ENCODE assay signal across 15 cellular contexts in the genomic region with DNA sequence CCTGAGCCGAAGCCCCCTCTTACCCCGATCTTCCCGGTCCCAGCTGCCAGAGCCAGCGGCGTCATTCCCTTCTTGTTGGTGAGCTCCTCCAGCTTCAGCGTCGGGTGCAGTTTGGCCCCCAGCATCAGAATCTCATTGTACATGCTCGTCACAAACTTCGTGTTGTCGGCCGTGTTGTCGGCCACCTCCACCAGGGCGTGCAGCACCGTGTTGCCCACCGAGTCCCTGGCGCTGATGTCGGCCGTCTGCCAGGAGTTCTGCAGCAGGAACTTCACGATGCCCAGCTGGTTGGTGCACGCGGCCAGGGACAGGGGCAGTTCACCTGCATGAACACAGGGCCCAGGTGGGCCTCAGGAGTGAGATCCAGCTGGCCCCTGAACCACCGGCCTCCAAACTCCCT. TPM values are rescaled to one million over a fixed set of nuclear protein-coding genes. Genes with fewer than 3 reads are reported as not detected.
DNase-seq lines count a peak whose midpoint lies in the region; ATAC-seq and TF ChIP-seq lines count a peak whose summit lies in the region.
"Had no signal": no experiment of that assay in that cellular context is flagged by ENCODE, and none has a peak within 500 bp of the region (broad histone marks: within the 10 kb centered on the region; RNA-seq: fewer than 3 reads in every experiment).

No MANE protein-coding gene starts in this region.

- no peak for ATAC-seq in memory B cell (ENCODE audit: low read depth)

- H3K79me2 ChIP-seq in osteoblast (ENCODE audit: insufficient read depth, low read length) = no peaks in the 10 kb centered on the region

- H3K9me3 ChIP-seq in BLaER1 treated with 17β-estradiol and CSF1 and Interleukin-3, amounts not matched to agents 10 nM and 100 nM (replicated peaks in 1 of 11) = no peaks in the 10 kb centered on the region
- H3K9me3 ChIP-seq in SJCRH30 (replicated peaks) (no peaks in the 10 kb centered on the region), osteoblast (ENCODE audit: low read depth, low read length) (no peaks in the 10 kb centered on the region)
- H3K9me3 ChIP-seq: BE2C had no signal

- TF ChIP-seq CTCF in osteoblast (IDR thresholded peaks at IDR 0.05; ENCODE audit: extremely low read depth, low read depth, low read length) = no peak

- no peak overlapping the region for H2AFZ ChIP-seq in osteoblast (ENCODE audit: low read length)

- H3K27me3 Mint-ChIP-seq in memory B cell = no peaks in the 10 kb centered on the region
- H3K27me3 Mint-ChIP-seq in activated CD4-positive, alpha-beta T cell treated with anti-CD3 and anti-CD28 coated beads, Interleukin-2, amount 10 ng/mL, durations not matched to agents 7 days and 5 days = no peaks in the 10 kb centered on the region
- H3K27me3 Mint-ChIP-seq: CD4-positive, alpha-beta memory T cell had no signal

- peaks cover 25 to 73% (median 38%) of the 10 kb centered on the region in 11 experiments for H3K36me3 ChIP-seq in BLaER1 treated with 17β-estradiol and CSF1 and Interleukin-3, amounts not matched to agents 10 nM and 100 nM
- H3K36me3 ChIP-seq in SJCRH30 = no peaks in the 10 kb centered on the region
- peaks cover 2% of the 10 kb centered on the region for H3K36me3 ChIP-seq in osteoblast (ENCODE audit: insufficient read depth, low read length)
- H3K36me3 ChIP-seq: BE2C had no signal

- H4K20me1 ChIP-seq in BLaER1 treated with 17β-estradiol and CSF1 and Interleukin-3, amounts not matched to agents 10 nM and 100 nM = peaks cover 0 to 22% (median 0%) of the 10 kb centered on the region in 11 experiments; a peak in 5 of 22 replicates
- no peaks in the 10 kb centered on the region for H4K20me1 ChIP-seq in osteoblast (ENCODE audit: insufficient read depth, low read length)

- H3K27ac ChIP-seq in BLaER1 treated with 17β-estradiol and CSF1 and Interleukin-3, amounts not matched to agents 10 nM and 100 nM = peak overlapping the region in 4 of 11 experiments; percentile 32 to 52 (median 44); a peak in 9 of 22 replicates
- H3K27ac ChIP-seq in SJCRH30 (peak overlapping the region; percentile 54), osteoblast (ENCODE audit: low read depth, low read length) (no peak overlapping the region)

- peak overlapping the region; percentile 37 for H3K27ac Mint-ChIP-seq in memory B cell
- no peak overlapping the region for H3K27ac Mint-ChIP-seq in activated CD4-positive, alpha-beta T cell treated with anti-CD3 and anti-CD28 coated beads, Interleukin-2, amount 10 ng/mL, durations not matched to agents 7 days and 5 days

- peak overlapping the region in 3 of 11 experiments; percentile 42 to 61 (median 52); a peak in 5 of 22 replicates for H3K9ac ChIP-seq in BLaER1 treated with 17β-estradiol and CSF1 and Interleukin-3, amounts not matched to agents 10 nM and 100 nM

- H3K4me2 ChIP-seq in BLaER1 treated with 17β-estradiol and CSF1 and Interleukin-3, amounts not matched to agents 10 nM and 100 nM = peak overlapping the region in 9 of 11 experiments; percentile 15 to 84 (median 68); a peak in 17 of 22 replicates
- H3K4me2 ChIP-seq in osteoblast (ENCODE audit: insufficient read depth, low read length) = no peak overlapping the region

- peaks cover 3% of the 10 kb centered on the region for H3K4me1 Mint-ChIP-seq in memory B cell
- H3K4me1 Mint-ChIP-seq in activated CD4-positive, alpha-beta T cell treated with anti-CD3 and anti-CD28 coated beads, Interleukin-2, amount 10 ng/mL, durations not matched to agents 7 days and 5 days = no peaks in the 10 kb centered on the region
- H3K4me1 Mint-ChIP-seq: CD14-positive monocyte; CD4-positive, alpha-beta memory T cell had no signal

- H3K4me3 ChIP-seq in BLaER1 treated with 17β-estradiol and CSF1 and Interleukin-3, amounts not matched to agents 10 nM and 100 nM = peak overlapping the region in 1 of 10 experiments; percentile 19; a peak in 1 of 20 replicates
- H3K4me3 ChIP-seq in SJCRH30 (no peak overlapping the region), osteoblast (ENCODE audit: insufficient read depth, low read length) (no peak overlapping the region)

- CTCF ChIA-PET in activated CD4-positive, alpha-beta T cell treated with anti-CD3 and anti-CD28 coated beads, Interleukin-2, amount 10 ng/mL, durations not matched to agents 7 days and 5 days (lab: Charles Lee) = interaction anchor here (0.7 kb wide), 1 partner anchor 29 kb away, joined by 3 read pairs; no protein-coding TSS in a partner anchor

- no peaks in the 10 kb centered on the region for H3K27me3 ChIP-seq in BLaER1 treated with 17β-estradiol and CSF1 and Interleukin-3, amounts not matched to agents 10 nM and 100 nM
- no peaks in the 10 kb centered on the region for H3K27me3 ChIP-seq in SJCRH30
- H3K27me3 ChIP-seq in osteoblast (ENCODE audit: insufficient read depth, low read length) = no peaks in the 10 kb centered on the region
- H3K27me3 ChIP-seq: BE2C had no signal

- H3K4me1 ChIP-seq in BLaER1 treated with 17β-estradiol and CSF1 and Interleukin-3, amounts not matched to agents 10 nM and 100 nM = peaks cover 0 to 50% (median 29%) of the 10 kb centered on the region in 10 experiments; a peak in 16 of 20 replicates
- H3K4me1 ChIP-seq in SJCRH30 (peaks cover 13% of the 10 kb centered on the region), osteoblast (ENCODE audit: insufficient read depth, low read length) (no peaks in the 10 kb centered on the region)

- POLR2A ChIA-PET in activated CD4-positive, alpha-beta T cell treated with anti-CD3 and anti-CD28 coated beads, Interleukin-2, amount 10 ng/mL, durations not matched to agents 7 days and 5 days (lab: Charles Lee) = no interaction called here

- H3K9me3 Mint-ChIP-seq in memory B cell = no peaks in the 10 kb centered on the region
- no peaks in the 10 kb centered on the region for H3K9me3 Mint-ChIP-seq in activated CD4-positive, alpha-beta T cell treated with anti-CD3 and anti-CD28 coated beads, Interleukin-2, amount 10 ng/mL, durations not matched to agents 7 days and 5 days
- H3K9me3 Mint-ChIP-seq: CD14-positive monocyte; CD4-positive, alpha-beta memory T cell had no signal

- H3K36me3 Mint-ChIP-seq in memory B cell = peaks cover 21% of the 10 kb centered on the region
- H3K36me3 Mint-ChIP-seq in activated CD4-positive, alpha-beta T cell treated with anti-CD3 and anti-CD28 coated beads, Interleukin-2, amount 10 ng/mL, durations not matched to agents 7 days and 5 days (ENCODE audit: low read depth) = no peaks in the 10 kb centered on the region

- DNase-seq in SJCRH30 = no peak
- DNase-seq in memory B cell (ENCODE audit: low spot score in 2 of 2) = no peak
- peak; percentile 44 for DNase-seq in osteoblast (ENCODE audit: insufficient read length, low spot score, missing footprints)
- DNase-seq in Kasumi-1 (lab: John Stamatoyannopoulos, UW) = no peak
- DNase-seq in 8988T = no peak
- no peak for DNase-seq in activated CD4-positive, alpha-beta T cell treated with anti-CD3 and anti-CD28 coated beads, Interleukin-2, amount 10 ng/mL, durations not matched to agents 7 days and 5 days
- DNase-seq: ACHN; BE2C; CD4-positive, alpha-beta memory T cell; DMS153; GDM1; HCEC 1CT had no signal

- H3K4me3 Mint-ChIP-seq in memory B cell = no peak overlapping the region
- H3K4me3 Mint-ChIP-seq in activated CD4-positive, alpha-beta T cell treated with anti-CD3 and anti-CD28 coated beads, Interleukin-2, amount 10 ng/mL, durations not matched to agents 7 days and 5 days = no peak overlapping the region
- H3K4me3 Mint-ChIP-seq: CD14-positive monocyte; CD4-positive, alpha-beta memory T cell had no signal

RNA-seq across cellular contexts. Expression of a gene that starts 19.4 kb away (rescaled TPM):
- 3.1 and 4.0 TPM in 2 replicates for total RNA-seq in SJCRH30 (2014; rRNA removed; shearing (Covaris generic))
- total RNA-seq in osteoblast = 2.4 and 2.5 TPM in 2 replicates
- 1 to 10 TPM; 3.1 to 4.3 TPM for total RNA-seq in activated CD4-positive, alpha-beta T cell treated with anti-CD3 and anti-CD28 coated beads, Interleukin-2, amount 10 ng/mL, durations not matched to agents 7 days and 5 days

RNA-seq across cellular contexts. Expression of a gene that starts 32.2 kb away (rescaled TPM):
- 1.6 and 2.0 TPM in 2 replicates for total RNA-seq in SJCRH30 (2014; rRNA removed; shearing (Covaris generic))
- 0.29 and 0.36 TPM in 2 replicates for total RNA-seq in osteoblast
- total RNA-seq in activated CD4-positive, alpha-beta T cell treated with anti-CD3 and anti-CD28 coated beads, Interleukin-2, amount 10 ng/mL, durations not matched to agents 7 days and 5 days = under 1 TPM; 0.10 to 0.27 TPM
- total RNA-seq: H4 had no signal

RNA-seq across cellular contexts. Expression of a gene that starts 46.3 kb away (rescaled TPM):
- 11.4 and 12.4 TPM in 2 replicates for total RNA-seq in SJCRH30 (2014; rRNA removed; shearing (Covaris generic))
- 8.3 and 13.8 TPM in 2 replicates for total RNA-seq in osteoblast
- 10 to 100 TPM; 11.5 to 12.3 TPM for total RNA-seq in activated CD4-positive, alpha-beta T cell treated with anti-CD3 and anti-CD28 coated beads, Interleukin-2, amount 10 ng/mL, durations not matched to agents 7 days and 5 days

RNA-seq across cellular contexts. Expression of a gene that starts 46.8 kb away (rescaled TPM):
- total RNA-seq in SJCRH30 (2014; rRNA removed; shearing (Covaris generic)) = 6.0 and 8.1 TPM in 2 replicates
- total RNA-seq in osteoblast = 34.7 and 46.0 TPM in 2 replicates
- 10 to 100 TPM; 10.3 TPM for total RNA-seq in activated CD4-positive, alpha-beta T cell treated with anti-CD3 and anti-CD28 coated beads, Interleukin-2, amount 10 ng/mL, durations not matched to agents 7 days and 5 days
